1 cellular context compared by ENCODE assay signal in genomic region chr6:105384004-105384403, GRCh38.
TF ChIP-seq lines count a peak whose summit lies in the region.

No MANE protein-coding gene starts in this region.

TF ChIP-seq in WTC11, 78 proteins besides CTCF, POLR2A, EP300 and RAD21 (continued from another document):
- TF ChIP-seq, protein P1, sequence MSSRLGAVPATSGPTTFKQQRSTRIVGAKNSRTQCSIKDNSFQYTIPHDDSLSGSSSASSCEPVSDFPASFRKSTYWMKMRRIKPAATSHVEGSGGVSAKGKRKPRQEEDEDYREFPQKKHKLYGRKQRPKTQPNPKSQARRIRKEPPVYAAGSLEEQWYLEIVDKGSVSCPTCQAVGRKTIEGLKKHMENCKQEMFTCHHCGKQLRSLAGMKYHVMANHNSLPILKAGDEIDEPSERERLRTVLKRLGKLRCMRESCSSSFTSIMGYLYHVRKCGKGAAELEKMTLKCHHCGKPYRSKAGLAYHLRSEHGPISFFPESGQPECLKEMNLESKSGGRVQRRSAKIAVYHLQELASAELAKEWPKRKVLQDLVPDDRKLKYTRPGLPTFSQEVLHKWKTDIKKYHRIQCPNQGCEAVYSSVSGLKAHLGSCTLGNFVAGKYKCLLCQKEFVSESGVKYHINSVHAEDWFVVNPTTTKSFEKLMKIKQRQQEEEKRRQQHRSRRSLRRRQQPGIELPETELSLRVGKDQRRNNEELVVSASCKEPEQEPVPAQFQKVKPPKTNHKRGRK (CRISPR knock-in tag; IDR thresholded peaks at IDR 0.05; ENCODE audit: borderline replicate concordance), result no peak
- TF ChIP-seq CBFB (CRISPR knock-in tag; IDR thresholded peaks at IDR 0.05; ENCODE audit: low read depth) (no peak), TCF7 (CRISPR knock-in tag; IDR thresholded peaks at IDR 0.05; ENCODE audit: low read depth) (no peak), AR (CRISPR knock-in tag; IDR thresholded peaks at IDR 0.05) (no peak)
- TF ChIP-seq, protein P2, sequence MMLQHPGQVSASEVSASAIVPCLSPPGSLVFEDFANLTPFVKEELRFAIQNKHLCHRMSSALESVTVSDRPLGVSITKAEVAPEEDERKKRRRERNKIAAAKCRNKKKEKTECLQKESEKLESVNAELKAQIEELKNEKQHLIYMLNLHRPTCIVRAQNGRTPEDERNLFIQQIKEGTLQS (CRISPR knock-in tag; conservative IDR thresholded peaks at IDR 0.05), result no peak
